10 cellular contexts compared by ENCODE assay signal in genomic region chr1:198253259-198253658, GRCh38.
A peak's percentile ranks its signal among the peaks of the same experiment; 100 is the strongest.
DNase-seq lines count a peak whose midpoint lies in the region; ATAC-seq and TF ChIP-seq lines count a peak whose summit lies in the region.
"Had no signal": no experiment of that assay in that cellular context is flagged by ENCODE, and none has a peak within 500 bp of the region (broad histone marks: within the 10 kb centered on the region; RNA-seq: fewer than 3 reads in every experiment).

No MANE protein-coding gene starts in this region.

- H3K4me1 ChIP-seq in neutrophil (ENCODE audit: control insufficient read depth in 1 of 2, insufficient read depth in 1 of 2, low read depth in 1 of 2, low read length in 1 of 2) (no peaks in the 10 kb centered on the region), body of pancreas (no peaks in the 10 kb centered on the region)

- no peaks in the 10 kb centered on the region for H3K27me3 Mint-ChIP-seq in activated CD8-positive, alpha-beta memory T cell treated with anti-CD3 and anti-CD28 coated beads, Interleukin-2, amount 10 ng/mL, durations not matched to agents 7 days and 5 days

- WGBS in body of pancreas, 2 donors = 63 to 74% methylated on average over 4 of the region's 4 CpGs

- no peak overlapping the region for H3K4me3 ChIP-seq in neutrophil (ENCODE audit: low read depth in 1 of 2, low read length in 1 of 2)
- no peak overlapping the region for H3K4me3 ChIP-seq in body of pancreas

- intact Hi-C loops in body of pancreas (cut with DNase I) = no loop called here

- no peak for DNase-seq in activated CD8-positive, alpha-beta memory T cell treated with anti-CD3 and anti-CD28 coated beads, Interleukin-2, amount 10 ng/mL, durations not matched to agents 7 days and 5 days
- DNase-seq in activated CD8-positive, alpha-beta memory T cell treated with anti-CD3 and anti-CD28 coated beads, Interleukin-2, amount 50 U/mL, for 4 hours = no peak
- DNase-seq in body of pancreas = no peak
- DNase-seq in NCI-H226 = no peak
- DNase-seq in GM03348 (ENCODE audit: low spot score) = no peak
- DNase-seq: NCI-H187 treated with DMSO at 0.1 percent for 48 hours, occipital lobe had no signal

- H3K4me1 Mint-ChIP-seq in activated CD8-positive, alpha-beta memory T cell treated with anti-CD3 and anti-CD28 coated beads, Interleukin-2, amount 10 ng/mL, durations not matched to agents 7 days and 5 days = peaks cover 46% of the 10 kb centered on the region

- peaks cover 40% of the 10 kb centered on the region for H3K36me3 Mint-ChIP-seq in activated CD8-positive, alpha-beta memory T cell treated with anti-CD3 and anti-CD28 coated beads, Interleukin-2, amount 10 ng/mL, durations not matched to agents 7 days and 5 days

- peak overlapping the region; percentile 73 for H3K27ac Mint-ChIP-seq in activated CD8-positive, alpha-beta memory T cell treated with anti-CD3 and anti-CD28 coated beads, Interleukin-2, amount 10 ng/mL, durations not matched to agents 7 days and 5 days

- TF ChIP-seq POLR2A in body of pancreas (IDR thresholded peaks at IDR 0.05) = no peak

- H3K36me3 ChIP-seq in neutrophil (no peaks in the 10 kb centered on the region), body of pancreas (replicated peaks in 1 of 2; ENCODE audit: insufficient read depth in 1 of 2, low read depth in 2 of 2) (no peaks in the 10 kb centered on the region)

- TF ChIP-seq CTCF in neutrophil (IDR thresholded peaks at IDR 0.05) (no peak), body of pancreas (IDR thresholded peaks at IDR 0.05) (no peak)

- peaks cover 3% of the 10 kb centered on the region for H3K9me3 Mint-ChIP-seq in activated CD8-positive, alpha-beta memory T cell treated with anti-CD3 and anti-CD28 coated beads, Interleukin-2, amount 10 ng/mL, durations not matched to agents 7 days and 5 days (ENCODE audit: low read depth)

- no peaks in the 10 kb centered on the region for H3K9me3 ChIP-seq in neutrophil
- H3K9me3 ChIP-seq in body of pancreas = no peaks in the 10 kb centered on the region

- H3K27me3 ChIP-seq in neutrophil = no peaks in the 10 kb centered on the region
- H3K27me3 ChIP-seq in body of pancreas = no peaks in the 10 kb centered on the region

- CTCF ChIA-PET in activated CD8-positive, alpha-beta memory T cell treated with anti-CD3 and anti-CD28 coated beads, Interleukin-2, amount 10 ng/mL, durations not matched to agents 7 days and 5 days (lab: Charles Lee) = no interaction called here

- H3K27ac ChIP-seq in neutrophil (peak overlapping the region; percentile 11), body of pancreas (no peak overlapping the region)

- H3K4me3 Mint-ChIP-seq in activated CD8-positive, alpha-beta memory T cell treated with anti-CD3 and anti-CD28 coated beads, Interleukin-2, amount 10 ng/mL, durations not matched to agents 7 days and 5 days = no peak overlapping the region

- peak; percentile 65 for ATAC-seq in activated CD8-positive, alpha-beta memory T cell treated with anti-CD3 and anti-CD28 coated beads, Interleukin-2, amount 10 ng/mL, durations not matched to agents 7 days and 5 days
- peak; percentile 70 for ATAC-seq in GM21825 (IDR thresholded peaks at IDR 0.05; ENCODE audit: unreplicated experiment)
- ATAC-seq in HG03460 (IDR thresholded peaks at IDR 0.05; ENCODE audit: unreplicated experiment) = peak; percentile 72
- ATAC-seq in body of pancreas = no peak
